In the genomic region with DNA sequence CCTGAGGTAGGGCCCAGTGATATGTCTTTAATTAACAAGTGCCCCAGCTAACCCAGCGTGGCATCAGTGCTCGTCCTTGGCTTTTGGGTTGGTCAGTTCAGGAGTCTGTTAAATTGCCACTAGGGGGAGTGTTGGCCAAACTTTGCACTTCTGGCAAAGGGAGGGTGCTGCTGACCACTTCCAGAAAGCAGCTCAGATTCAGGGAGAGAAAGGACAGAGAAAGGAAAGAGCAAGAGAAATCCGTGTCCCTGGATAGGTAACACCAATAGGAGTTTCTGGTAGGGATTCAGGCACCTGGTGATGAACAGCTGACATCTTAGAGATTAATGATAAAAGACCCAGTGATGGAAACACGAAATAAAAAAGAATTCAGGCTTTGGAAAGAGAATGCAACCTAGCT, we compare ENCODE assay signal across 8 cellular contexts.
DNase-seq lines count a peak whose midpoint lies in the region; ATAC-seq, FAIRE-seq and TF ChIP-seq lines count a peak whose summit lies in the region.

No MANE protein-coding gene starts in this region.

- ATAC-seq in A549 (peak; percentile 94 to 100), thoracic aorta (ENCODE audit: insufficient number of reproducible peaks, low FRiP score, low read depth) (peak; percentile 69), GM21786 (IDR thresholded peaks at IDR 0.05; ENCODE audit: unreplicated experiment) (no peak)

- POLR2A ChIA-PET in A549 (lab: Yijun Ruan, JAX) = interaction anchor here (1.1 kb wide), 1 partner anchor 215 kb away, joined by 7 read pairs; no protein-coding TSS in a partner anchor
- POLR2A ChIA-PET in activated CD4-positive, alpha-beta T cell treated with anti-CD3 and anti-CD28 coated beads, Interleukin-2, amount 10 ng/mL, durations not matched to agents 7 days and 5 days (lab: Charles Lee) = no interaction called here

- peaks cover 10% of the 10 kb centered on the region for H3K4me1 ChIP-seq in A549
- H3K4me1 ChIP-seq in keratinocyte (ENCODE audit: control insufficient read depth, extremely low read depth, insufficient read depth, low read length) = no peaks in the 10 kb centered on the region
- peaks cover 0 to 7% of the 10 kb centered on the region in 2 donors for H3K4me1 ChIP-seq in thoracic aorta (ENCODE audit: control insufficient read depth in 1 of 2, low read depth in 2 of 2)

- H3K4me3 ChIP-seq in A549 = no peak overlapping the region
- no peak overlapping the region for H3K4me3 ChIP-seq in keratinocyte (ENCODE audit: control insufficient read depth in 2 of 3, extremely low read depth in 1 of 3, insufficient read depth in 2 of 3, low read depth in 1 of 3, low read length in 3 of 3)
- no peak overlapping the region for H3K4me3 ChIP-seq in thoracic aorta

- no peaks in the 10 kb centered on the region for H3K79me2 ChIP-seq in keratinocyte (ENCODE audit: control insufficient read depth, insufficient read depth, low read length)

- H3K27me3 ChIP-seq in keratinocyte (ENCODE audit: control insufficient read depth, extremely low read depth, insufficient read depth, low read length) = no peaks in the 10 kb centered on the region
- no peaks in the 10 kb centered on the region for H3K27me3 ChIP-seq in thoracic aorta (replicated peaks; ENCODE audit: insufficient read depth)

- H3K36me3 Mint-ChIP-seq in activated CD4-positive, alpha-beta T cell treated with anti-CD3 and anti-CD28 coated beads, Interleukin-2, amount 10 ng/mL, durations not matched to agents 7 days and 5 days (ENCODE audit: low read depth) = peaks cover 28% of the 10 kb centered on the region

- CTCF ChIA-PET in A549 (lab: Yijun Ruan, JAX) = interaction anchor here (0.6 to 3.3 kb wide), 53 partner anchors 9 to 866 kb away, joined by 3 to 114 read pairs (median 4); no protein-coding TSS in a partner anchor
- CTCF ChIA-PET in activated CD4-positive, alpha-beta T cell treated with anti-CD3 and anti-CD28 coated beads, Interleukin-2, amount 10 ng/mL, durations not matched to agents 7 days and 5 days (lab: Charles Lee) = interaction anchor here (1.0 to 1.1 kb wide), 2 partner anchors 19 to 22 kb away, joined by 3 read pairs; no protein-coding TSS in a partner anchor

- DNase-seq in A549 (ENCODE audit: low read depth in 1 of 2, low spot score in 1 of 2) (peak; percentile 49 to 69), GM13976 (ENCODE audit: low spot score) (peak; percentile 20), NCI-H2227 treated with DMSO at 0.1 percent for 48 hours (lab: John Stamatoyannopoulos, UW) (peak; percentile 19), T47D (ENCODE audit: low read depth in 1 of 2, low spot score in 1 of 2) (peak; percentile 58 to 86), keratinocyte (ENCODE audit: low read depth, low spot score) (no peak), thoracic aorta (ENCODE audit: low spot score) (no peak)
- DNase-seq in activated CD4-positive, alpha-beta T cell treated with anti-CD3 and anti-CD28 coated beads, Interleukin-2, amount 10 ng/mL, durations not matched to agents 7 days and 5 days = no peak

- H3K4me2 ChIP-seq in A549 (no peak overlapping the region), keratinocyte (ENCODE audit: control insufficient read depth, extremely low read depth, insufficient read depth, low read depth, low read length) (no peak overlapping the region)

- TF ChIP-seq RAD21 in A549 (conservative IDR thresholded peaks at IDR 0.05 in 1 of 2, IDR thresholded peaks at IDR 0.05 in 1 of 2) = peak; percentile 72 to 88

- H3K36me3 ChIP-seq in keratinocyte (ENCODE audit: control insufficient read depth in 2 of 2, extremely low read depth in 1 of 2, insufficient read depth in 2 of 2, low read length in 2 of 2) (no peaks in the 10 kb centered on the region), thoracic aorta (no peaks in the 10 kb centered on the region)

- H3K9me3 Mint-ChIP-seq in activated CD4-positive, alpha-beta T cell treated with anti-CD3 and anti-CD28 coated beads, Interleukin-2, amount 10 ng/mL, durations not matched to agents 7 days and 5 days = peaks cover 11% of the 10 kb centered on the region

- dilution Hi-C loops in keratinocyte (cut with MboI; ENCODE audit: extremely low pct_ligation_motif_present, low sequenced_read_pairs) = no loop called here

- no peak overlapping the region for H2AFZ ChIP-seq in keratinocyte (ENCODE audit: control insufficient read depth, low read length)

- no peaks in the 10 kb centered on the region for H3K9me1 ChIP-seq in keratinocyte (ENCODE audit: control insufficient read depth, extremely low read depth, insufficient read depth, low read length)

- no peak overlapping the region for H3K9ac ChIP-seq in keratinocyte (ENCODE audit: control insufficient read depth, extremely low read depth, insufficient read depth, low read length)

- no peak for TF ChIP-seq POLR2A in A549 (IDR thresholded peaks at IDR 0.05; ENCODE audit: low read length)

- in situ Hi-C loops in GM13976 (cut with MboI; ENCODE audit: low sequenced_read_pairs, unreplicated experiment) (no loop called here), T47D (cut with HindIII; ENCODE audit: low pct_unique_long_range_greater_than_20kb, low sequenced_read_pairs) (no loop called here)

- no peaks in the 10 kb centered on the region for H3K27me3 Mint-ChIP-seq in activated CD4-positive, alpha-beta T cell treated with anti-CD3 and anti-CD28 coated beads, Interleukin-2, amount 10 ng/mL, durations not matched to agents 7 days and 5 days

- H3K4me1 Mint-ChIP-seq in activated CD4-positive, alpha-beta T cell treated with anti-CD3 and anti-CD28 coated beads, Interleukin-2, amount 10 ng/mL, durations not matched to agents 7 days and 5 days = peaks cover 29% of the 10 kb centered on the region

- FAIRE-seq in A549 (lab: Jason Lieb, UNC) (peak; percentile 72), keratinocyte (lab: Jason Lieb, UNC) (peak; percentile 41)

- TF ChIP-seq CTCF in A549 (IDR thresholded peaks at IDR 0.05) = peak; percentile 72
- peak; percentile 26 for TF ChIP-seq CTCF in GM13976 (IDR thresholded peaks at IDR 0.05; ENCODE audit: borderline replicate concordance, control extremely low read depth, extremely low read depth, insufficient read depth, missing control alignments)
- peak; percentile 70 to 73 (median 73) for TF ChIP-seq CTCF in keratinocyte (optimal IDR thresholded peaks at IDR 0.05 in 1 of 3, IDR thresholded peaks at IDR 0.05 in 1 of 3, conservative IDR thresholded peaks at IDR 0.05 in 1 of 3; ENCODE audit: extremely low read depth in 1 of 3, insufficient read depth in 2 of 3, low read length in 3 of 3)
- peak; percentile 77 for TF ChIP-seq CTCF in thoracic aorta (IDR thresholded peaks at IDR 0.05)

- H4K20me1 ChIP-seq in keratinocyte (ENCODE audit: control insufficient read depth, extremely low read depth, insufficient read depth, low read length) = no peaks in the 10 kb centered on the region

- no peak overlapping the region for H3K27ac ChIP-seq in A549
- no peak overlapping the region for H3K27ac ChIP-seq in keratinocyte (ENCODE audit: control insufficient read depth, insufficient read depth, low read length)
- H3K27ac ChIP-seq in thoracic aorta = no peak overlapping the region

- no peaks in the 10 kb centered on the region for H3K9me3 ChIP-seq in A549
- no peaks in the 10 kb centered on the region for H3K9me3 ChIP-seq in keratinocyte (ENCODE audit: control insufficient read depth, low read depth, low read length)
- no peaks in the 10 kb centered on the region for H3K9me3 ChIP-seq in thoracic aorta

- H3K4me3 Mint-ChIP-seq in activated CD4-positive, alpha-beta T cell treated with anti-CD3 and anti-CD28 coated beads, Interleukin-2, amount 10 ng/mL, durations not matched to agents 7 days and 5 days = no peak overlapping the region

- no peak for TF ChIP-seq EP300 in A549 (IDR thresholded peaks at IDR 0.05)

- no peak overlapping the region for H3K27ac Mint-ChIP-seq in activated CD4-positive, alpha-beta T cell treated with anti-CD3 and anti-CD28 coated beads, Interleukin-2, amount 10 ng/mL, durations not matched to agents 7 days and 5 days

- WGBS in A549 (ENCODE audit: missing lambda C conversion rate) = 13% methylated on average over 4 of the region's 4 CpGs

TF ChIP-seq in A549, 52 proteins besides CTCF, POLR2A, EP300 and RAD21:
- TF ChIP-seq ZSCAN20 (CRISPR knock-in tag; IDR thresholded peaks at IDR 0.05) (no peak), SMC3 (IDR thresholded peaks at IDR 0.05) (peak; percentile 81), TFCP2L1 (CRISPR knock-in tag; IDR thresholded peaks at IDR 0.05) (no peak), TP53 (CRISPR knock-in tag; IDR thresholded peaks at IDR 0.05) (no peak)

Comparison
In these comparisons a context has a peak if more than half of its experiments do, and no peak if none do; other contexts are left out.
1. DNase-seq: peak in A549 (2 of 2), GM13976 (single experiment), NCI-H2227 treated with DMSO at 0.1 percent for 48 hours (single experiment) and T47D (2 of 2); none in keratinocyte (single experiment), thoracic aorta (single experiment) and activated CD4-positive, alpha-beta T cell treated with anti-CD3 and anti-CD28 coated beads, Interleukin-2, amount 10 ng/mL, durations not matched to agents 7 days and 5 days (single experiment).
2. CTCF ChIP-seq: peak in every context shown above with its lines; median percentile 77 in thoracic aorta; 73 in keratinocyte; 72 in A549; 26 in GM13976.